In genomic region chr16:89370081-89370511, GRCh38 we compare ENCODE assay signal across 11 cellular contexts.
DNase-seq lines count a peak whose midpoint lies in the region; ATAC-seq and TF ChIP-seq lines count a peak whose summit lies in the region.
"Had no signal": no experiment of that assay in that cellular context is flagged by ENCODE, and none has a peak within 500 bp of the region (broad histone marks: within the 10 kb centered on the region; RNA-seq: fewer than 3 reads in every experiment).

No MANE protein-coding gene starts in this region.

- H3K4me3 ChIP-seq in fibroblast of villous mesenchyme (ENCODE audit: low read depth, low read length) (no peak overlapping the region), sigmoid colon (no peak overlapping the region)
- H3K4me3 ChIP-seq: skin epidermis had no signal

- no peaks in the 10 kb centered on the region for H3K27me3 ChIP-seq in sigmoid colon

- WGBS in sigmoid colon, 2 donors: 46 to 74% methylated on average over 5 of the region's 5 CpGs

- intact Hi-C loops in sigmoid colon (cut with DNase I): no loop called here

- no peak for ATAC-seq in T-helper 17 cell
- ATAC-seq in HG03342 (IDR thresholded peaks at IDR 0.05; ENCODE audit: unreplicated experiment): no peak

- H3K27ac Mint-ChIP-seq in T-helper 17 cell: peak overlapping the region; percentile 49

- TF ChIP-seq POLR2A in sigmoid colon (IDR thresholded peaks at IDR 0.05): no peak

- peaks cover 61% of the 10 kb centered on the region for H3K4me1 Mint-ChIP-seq in T-helper 17 cell

- DNase-seq in EH (ENCODE audit: low read depth) (peak; percentile 89), T-helper 17 cell (no peak), fibroblast of villous mesenchyme (ENCODE audit: low read depth) (peak; percentile 71), sigmoid colon (no peak), MV-4-11 (lab: John Stamatoyannopoulos, UW) (no peak)
- DNase-seq in stimulated activated CD4-positive, alpha-beta T cell treated with anti-CD3 and anti-CD28 coated beads, Interleukin-4, amount 100 ng/mL, for 4 hours: no peak
- DNase-seq: central memory CD4-positive, alpha-beta T cell; GOT3; NCI-H774 had no signal

- TF ChIP-seq CTCF in fibroblast of villous mesenchyme (IDR thresholded peaks at IDR 0.05; ENCODE audit: insufficient read depth, low read depth, low read length): no peak
- TF ChIP-seq CTCF in sigmoid colon (IDR thresholded peaks at IDR 0.05): no peak

- H3K27ac ChIP-seq in sigmoid colon: peak overlapping the region in 3 of 4 donors; percentile 32 to 71 (median 54)

- no peaks in the 10 kb centered on the region for H3K36me3 ChIP-seq in sigmoid colon

- no peaks in the 10 kb centered on the region for H3K27me3 Mint-ChIP-seq in T-helper 17 cell

- H3K9me3 ChIP-seq in T-helper 17 cell (ENCODE audit: control insufficient read depth, low read length, poor library complexity, severe bottlenecking): no peaks in the 10 kb centered on the region
- no peaks in the 10 kb centered on the region for H3K9me3 ChIP-seq in sigmoid colon

- no peak overlapping the region for H3K4me3 Mint-ChIP-seq in T-helper 17 cell

- peaks cover 0 to 85% (median 70%) of the 10 kb centered on the region in 4 donors for H3K4me1 ChIP-seq in sigmoid colon

- H3K36me3 Mint-ChIP-seq in T-helper 17 cell (ENCODE audit: low read depth): no peaks in the 10 kb centered on the region

- TF ChIP-seq EP300 in sigmoid colon (IDR thresholded peaks at IDR 0.05): no peak

Comparison
In these comparisons a context has a peak if more than half of its experiments do, and no peak if none do; other contexts are left out.
1. DNase-seq: peak in EH (single experiment) and fibroblast of villous mesenchyme (single experiment); none in T-helper 17 cell (0 of 3), sigmoid colon (single experiment), MV-4-11 (single experiment) and stimulated activated CD4-positive, alpha-beta T cell treated with anti-CD3 and anti-CD28 coated beads, Interleukin-4, amount 100 ng/mL, for 4 hours (0 of 2).